29 cellular contexts compared by ENCODE assay signal in the genomic region with DNA sequence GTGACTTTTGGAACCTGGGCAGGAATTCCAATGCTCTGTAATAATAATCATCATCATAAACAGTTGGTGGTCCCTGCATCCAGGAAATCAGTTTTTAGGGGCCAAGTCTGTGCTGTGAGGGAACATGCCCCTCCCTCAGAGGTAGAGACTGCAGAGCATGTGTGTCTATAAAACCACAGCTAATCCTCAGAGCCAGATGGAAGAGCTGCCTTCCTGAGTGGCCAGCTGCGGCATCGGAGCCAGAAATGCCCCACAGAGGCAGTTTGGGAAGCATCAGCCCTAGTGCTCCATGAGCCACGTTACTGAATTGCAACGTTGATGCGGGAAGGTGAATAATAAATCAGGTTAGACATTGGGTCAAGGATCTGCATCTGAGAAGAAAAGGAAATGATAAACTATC. TPM values are rescaled to one million over a fixed set of nuclear protein-coding genes. Genes with fewer than 3 reads are reported as not detected.
DNase-seq lines count a peak whose midpoint lies in the region; ATAC-seq, FAIRE-seq and TF ChIP-seq lines count a peak whose summit lies in the region.
"Had no signal": no experiment of that assay in that cellular context is flagged by ENCODE, and none has a peak within 500 bp of the region (broad histone marks: within the 10 kb centered on the region; RNA-seq: fewer than 3 reads in every experiment).

No MANE protein-coding gene starts in this region.

- H3K27me3 Mint-ChIP-seq in dendritic cell treated with granulocyte-macrophage colony-stimulating factor and Interleukin-4, amounts not matched to agents 40 ng/mL and 50 ng/mL, for 4 days: peaks cover 4% of the 10 kb centered on the region

- H3K4me1 Mint-ChIP-seq in dendritic cell treated with granulocyte-macrophage colony-stimulating factor and Interleukin-4, amounts not matched to agents 40 ng/mL and 50 ng/mL, for 4 days (ENCODE audit: low read depth): peaks cover 37% of the 10 kb centered on the region
- H3K4me1 Mint-ChIP-seq: activated naive CD8-positive, alpha-beta T cell treated with anti-CD3 and anti-CD28 coated beads for 36 hours; GM23338; WTC11 had no signal

- H3K4me3 ChIP-seq in mesendoderm (ENCODE audit: low read length): no peak overlapping the region
- H3K4me3 ChIP-seq: GM23338, K562, left lung, right atrium auricular region, transverse colon had no signal

- no peak overlapping the region for H3K9ac ChIP-seq in mesendoderm (ENCODE audit: low read length)

- intact Hi-C loops in dendritic cell treated with granulocyte-macrophage colony-stimulating factor and Interleukin-4, amounts not matched to agents 40 ng/mL and 50 ng/mL, for 4 days (cut with micrococcal nuclease): no loop called here
- intact Hi-C loops in sciatic nerve (cut with DNase I): no loop called here

- no peak overlapping the region for H3K4ac ChIP-seq in mesendoderm (ENCODE audit: low read depth, low read length)

- TF ChIP-seq CTCF in D721Med (IDR thresholded peaks at IDR 0.05; ENCODE audit: insufficient read depth, missing control alignments): no peak

- no peak for FAIRE-seq in D721Med (lab: Jason Lieb, UNC)
- FAIRE-seq: astrocyte, HTR-8/SVneo, K562 had no signal

- H3K4me1 ChIP-seq in mesendoderm (ENCODE audit: control insufficient read depth, low read depth, low read length): no peaks in the 10 kb centered on the region
- H3K4me1 ChIP-seq: right atrium auricular region had no signal

- no peak overlapping the region for H2BK15ac ChIP-seq in mesendoderm (replicated peaks; ENCODE audit: low read depth)

- no peak overlapping the region for H3K27ac ChIP-seq in mesendoderm (ENCODE audit: low read depth, low read length)
- H3K27ac ChIP-seq: left lung, transverse colon had no signal

- H3K23ac ChIP-seq in mesendoderm (ENCODE audit: low read length): no peak overlapping the region

- H3K79me2 ChIP-seq in mesendoderm (ENCODE audit: control insufficient read depth, insufficient read depth, low read length): no peaks in the 10 kb centered on the region

- H3K4me2 ChIP-seq in mesendoderm (ENCODE audit: low read length): no peak overlapping the region
- H3K4me2 ChIP-seq: GM23338 had no signal

- WGBS in mesendoderm (ENCODE audit: extremely low coverage, insufficient coverage, low lambda C conversion rate): no CpG with 5 or more reads among the region's 5 CpGs

- no peak overlapping the region for H3K18ac ChIP-seq in mesendoderm (ENCODE audit: low read length)

- H3K27me3 ChIP-seq in mesendoderm (ENCODE audit: insufficient read depth, low read length, poor library complexity): no peaks in the 10 kb centered on the region
- H3K27me3 ChIP-seq: right atrium auricular region, transverse colon had no signal

- no peaks in the 10 kb centered on the region for H3K36me3 Mint-ChIP-seq in dendritic cell treated with granulocyte-macrophage colony-stimulating factor and Interleukin-4, amounts not matched to agents 40 ng/mL and 50 ng/mL, for 4 days (ENCODE audit: low read depth)
- H3K36me3 Mint-ChIP-seq: activated naive CD8-positive, alpha-beta T cell treated with anti-CD3 and anti-CD28 coated beads for 36 hours; WTC11 had no signal

- no peaks in the 10 kb centered on the region for H3K79me1 ChIP-seq in mesendoderm (ENCODE audit: low read length)

- H3K4me3 Mint-ChIP-seq in dendritic cell treated with granulocyte-macrophage colony-stimulating factor and Interleukin-4, amounts not matched to agents 40 ng/mL and 50 ng/mL, for 4 days: peak overlapping the region; percentile 24
- H3K4me3 Mint-ChIP-seq: activated naive CD8-positive, alpha-beta T cell treated with anti-CD3 and anti-CD28 coated beads for 36 hours; activated T-cell treated with anti-CD3 and anti-CD28 coated beads, Interleukin-2, amount 50 U/mL, for 4 hours; GM23338; WTC11 had no signal

- no peak overlapping the region for H4K5ac ChIP-seq in mesendoderm (ENCODE audit: low read length)

- no peaks in the 10 kb centered on the region for H3K36me3 ChIP-seq in mesendoderm (ENCODE audit: control insufficient read depth, insufficient read depth, low read length)
- H3K36me3 ChIP-seq: left lung, right atrium auricular region, transverse colon had no signal

- H3K56ac ChIP-seq in mesendoderm (ENCODE audit: low read length): no peak overlapping the region

- no peak overlapping the region for H2BK5ac ChIP-seq in mesendoderm (ENCODE audit: low read length)

- no peak overlapping the region for H4K8ac ChIP-seq in mesendoderm (ENCODE audit: low read depth, low read length)

- no peaks in the 10 kb centered on the region for H3K9me3 Mint-ChIP-seq in dendritic cell treated with granulocyte-macrophage colony-stimulating factor and Interleukin-4, amounts not matched to agents 40 ng/mL and 50 ng/mL, for 4 days
- H3K9me3 Mint-ChIP-seq: activated naive CD8-positive, alpha-beta T cell treated with anti-CD3 and anti-CD28 coated beads for 36 hours; activated T-cell treated with anti-CD3 and anti-CD28 coated beads, Interleukin-2, amount 50 U/mL, for 4 hours; GM23338 had no signal

- no peak overlapping the region for H2AK5ac ChIP-seq in mesendoderm (ENCODE audit: low read length)

- no peak overlapping the region for H2BK120ac ChIP-seq in mesendoderm (ENCODE audit: low read depth, low read length)

- peak overlapping the region; percentile 85 for H3K27ac Mint-ChIP-seq in dendritic cell treated with granulocyte-macrophage colony-stimulating factor and Interleukin-4, amounts not matched to agents 40 ng/mL and 50 ng/mL, for 4 days
- H3K27ac Mint-ChIP-seq: activated naive CD8-positive, alpha-beta T cell treated with anti-CD3 and anti-CD28 coated beads for 36 hours; GM23338; WTC11 had no signal

- DNase-seq in D721Med (ENCODE audit: insufficient read length, low spot score) (peak; percentile 67), NCI-H82 treated with DMSO at 0.1 percent for 48 hours (lab: John Stamatoyannopoulos, UW; ENCODE audit: unreplicated experiment) (peak; percentile 86), sciatic nerve (ENCODE audit: low spot score) (no peak), NCI-H1048 (lab: John Stamatoyannopoulos, UW) (no peak), mesendoderm (no peak), SW480 (ENCODE audit: low spot score) (no peak)
- DNase-seq in stimulated activated CD4-positive, alpha-beta T cell treated with anti-CD3 and anti-CD28 coated beads, Interleukin-4, amount 100 ng/mL, for 1 hour: no peak
- DNase-seq: activated CD4-positive, alpha-beta T cell treated with anti-CD3 and anti-CD28 coated beads, Interleukin-2, amount 50 U/mL, for 1 hour; activated gamma-delta T cell; activated naive CD8-positive, alpha-beta T cell treated with anti-CD3 and anti-CD28 coated beads for 36 hours; activated T-cell treated with anti-CD3 and anti-CD28 coated beads, Interleukin-2, amount 50 U/mL, for 4 hours; cortex of kidney; DMS53; erythroblast; islet precursor cell; NCI-H1105 treated with DMSO at 0.1 percent for 48 hours; NCI-H1930; NCI-H526; SIG-M5; stimulated activated CD4-positive, alpha-beta T cell treated with anti-CD3 and anti-CD28 coated beads, Interleukin-4, amount 100 ng/mL, for 4 hours; transverse colon had no signal

- ATAC-seq in sciatic nerve: peak; percentile 38
- ATAC-seq: activated T-cell treated with anti-CD3 and anti-CD28 coated beads, Interleukin-2, amount 50 U/mL, for 4 hours; K562 had no signal

RNA-seq across cellular contexts. Expression of gene TPM1, which starts 12.8 kb away (rescaled TPM):
- total RNA-seq in sciatic nerve: 396 TPM
- 419 TPM for polyA plus RNA-seq in mesendoderm (2013, experiment 1 of 2)
- 425 TPM for polyA plus RNA-seq in mesendoderm (2013, experiment 2 of 2)

Comparison
In these comparisons a context has a peak if more than half of its experiments do, and no peak if none do; other contexts are left out.
1. DNase-seq: peak in D721Med (single experiment) and NCI-H82 treated with DMSO at 0.1 percent for 48 hours (single experiment); none in sciatic nerve (single experiment), stimulated activated CD4-positive, alpha-beta T cell treated with anti-CD3 and anti-CD28 coated beads, Interleukin-4, amount 100 ng/mL, for 1 hour (single experiment), NCI-H1048 (single experiment), mesendoderm (single experiment) and SW480 (single experiment).